10 cellular contexts compared by ENCODE assay signal in genomic region chr16:68732068-68732680, GRCh38. TPM values are rescaled to one million over a fixed set of nuclear protein-coding genes. Genes with fewer than 3 reads are reported as not detected.
DNase-seq lines count a peak whose midpoint lies in the region; ATAC-seq, FAIRE-seq and TF ChIP-seq lines count a peak whose summit lies in the region.
"Had no signal": no experiment of that assay in that cellular context is flagged by ENCODE, and none has a peak within 500 bp of the region (broad histone marks: within the 10 kb centered on the region; RNA-seq: fewer than 3 reads in every experiment).

No MANE protein-coding gene starts in this region.

- 16 to 55% methylated on average over 8 of the region's 8 CpGs for WGBS in sigmoid colon, 2 donors

- peak; percentile 84 for DNase-seq in 8988T
- DNase-seq in HS-27A (ENCODE audit: low read depth): peak; percentile 51
- DNase-seq in SJCRH30: peak; percentile 57 to 62
- peak; percentile 87 for DNase-seq in kidney
- DNase-seq in sigmoid colon: no peak
- no peak for DNase-seq in natural killer cell
- DNase-seq in stimulated activated naive B cell treated with anti-CD40 and anti-IgM and Interleukin-4, amounts not matched to agents 10 μg/mL and 1 μg/mL and 100 μg/mL, for 72 hours: no peak
- DNase-seq in mesenteric fat pad (ENCODE audit: low spot score): no peak
- DNase-seq: amygdala; stimulated activated CD4-positive, alpha-beta T cell treated with anti-CD3 and anti-CD28 coated beads, Interleukin-1b, Interleukin-23, amount 100 ng/mL, for 48 hours had no signal

- ATAC-seq in natural killer cell: no peak
- ATAC-seq in stimulated activated naive B cell treated with anti-CD40 and anti-IgM and Interleukin-4, amounts not matched to agents 10 μg/mL and 1 μg/mL and 100 μg/mL, for 72 hours (replicated peaks): no peak

- peaks cover 16 to 17% of the 10 kb centered on the region in 2 donors for H3K27me3 Mint-ChIP-seq in natural killer cell (ENCODE audit: low read depth in 2 of 2)
- peaks cover 30 to 60% of the 10 kb centered on the region in 2 donors for H3K27me3 Mint-ChIP-seq in stimulated activated naive B cell treated with anti-CD40 and anti-IgM and Interleukin-4, amounts not matched to agents 10 μg/mL and 1 μg/mL and 100 μg/mL, for 72 hours

- no peak for TF ChIP-seq EP300 in sigmoid colon (IDR thresholded peaks at IDR 0.05)

- H3K4me3 Mint-ChIP-seq in natural killer cell: no peak overlapping the region
- H3K4me3 Mint-ChIP-seq in stimulated activated naive B cell treated with anti-CD40 and anti-IgM and Interleukin-4, amounts not matched to agents 10 μg/mL and 1 μg/mL and 100 μg/mL, for 72 hours: no peak overlapping the region

- no peak for TF ChIP-seq CTCF in kidney (IDR thresholded peaks at IDR 0.05; ENCODE audit: borderline replicate concordance, extremely low read depth, insufficient read depth)
- no peak for TF ChIP-seq CTCF in sigmoid colon (IDR thresholded peaks at IDR 0.05)
- no peak for TF ChIP-seq CTCF in natural killer cell (IDR thresholded peaks at IDR 0.05)

- TF ChIP-seq POLR2A in sigmoid colon (IDR thresholded peaks at IDR 0.05): no peak

- no peaks in the 10 kb centered on the region for H3K36me3 ChIP-seq in SJCRH30
- no peaks in the 10 kb centered on the region for H3K36me3 ChIP-seq in kidney (ENCODE audit: control insufficient read depth in 1 of 2, insufficient read depth in 2 of 2, low read length in 2 of 2)
- no peaks in the 10 kb centered on the region for H3K36me3 ChIP-seq in sigmoid colon

- no peaks in the 10 kb centered on the region for H3K27me3 ChIP-seq in SJCRH30
- peaks cover 8 to 23% (median 15%) of the 10 kb centered on the region in 3 donors for H3K27me3 ChIP-seq in sigmoid colon

- H3K4me3 ChIP-seq in SJCRH30 (no peak overlapping the region), kidney (ENCODE audit: low read length in 2 of 2) (no peak overlapping the region), sigmoid colon (no peak overlapping the region)

- no peak overlapping the region for H3K9ac ChIP-seq in kidney (ENCODE audit: low read length in 2 of 2)

- H3K4me1 ChIP-seq in SJCRH30: 0 out of 2 replicates have a peak, but pooled peaks cover 4% of the 10 kb centered on the region
- H3K4me1 ChIP-seq in kidney (ENCODE audit: control insufficient read depth in 1 of 2, insufficient read depth in 1 of 2, low read depth in 1 of 2, low read length in 2 of 2): peaks cover 0 to 4% of the 10 kb centered on the region in 2 donors
- peaks cover 0 to 4% (median 4%) of the 10 kb centered on the region in 4 donors for H3K4me1 ChIP-seq in sigmoid colon

- FAIRE-seq in kidney (lab: Jason Lieb, UNC): no peak

- no peaks in the 10 kb centered on the region for H3K9me3 ChIP-seq in SJCRH30 (replicated peaks)
- no peaks in the 10 kb centered on the region for H3K9me3 ChIP-seq in kidney (ENCODE audit: control insufficient read depth in 1 of 2, low read length in 2 of 2)
- H3K9me3 ChIP-seq in sigmoid colon: peaks cover 0 to 1% (median 0%) of the 10 kb centered on the region in 4 donors

- H3K9me3 Mint-ChIP-seq in natural killer cell: no peaks in the 10 kb centered on the region
- H3K9me3 Mint-ChIP-seq in stimulated activated naive B cell treated with anti-CD40 and anti-IgM and Interleukin-4, amounts not matched to agents 10 μg/mL and 1 μg/mL and 100 μg/mL, for 72 hours: peaks cover 0 to 1% of the 10 kb centered on the region in 2 donors

- no peaks in the 10 kb centered on the region for H3K36me3 Mint-ChIP-seq in natural killer cell
- peaks cover 0 to 4% of the 10 kb centered on the region in 2 donors for H3K36me3 Mint-ChIP-seq in stimulated activated naive B cell treated with anti-CD40 and anti-IgM and Interleukin-4, amounts not matched to agents 10 μg/mL and 1 μg/mL and 100 μg/mL, for 72 hours

- intact Hi-C loops in kidney (cut with DNase I) (no loop called here), sigmoid colon (cut with DNase I) (no loop called here), natural killer cell (cut with micrococcal nuclease) (no loop called here)

- peaks cover 5 to 6% of the 10 kb centered on the region in 2 donors for H3K4me1 Mint-ChIP-seq in natural killer cell
- H3K4me1 Mint-ChIP-seq in stimulated activated naive B cell treated with anti-CD40 and anti-IgM and Interleukin-4, amounts not matched to agents 10 μg/mL and 1 μg/mL and 100 μg/mL, for 72 hours: peaks cover 3 to 7% of the 10 kb centered on the region in 2 donors

- H3K27ac ChIP-seq in SJCRH30 (no peak overlapping the region), kidney (ENCODE audit: low read depth in 2 of 2, low read length in 2 of 2) (no peak overlapping the region), sigmoid colon (no peak overlapping the region)

- H3K27ac Mint-ChIP-seq in natural killer cell: no peak overlapping the region
- H3K27ac Mint-ChIP-seq in stimulated activated naive B cell treated with anti-CD40 and anti-IgM and Interleukin-4, amounts not matched to agents 10 μg/mL and 1 μg/mL and 100 μg/mL, for 72 hours: no peak overlapping the region

RNA-seq across cellular contexts. Expression of gene CDH1, which starts 4.9 kb away (rescaled TPM):
- total RNA-seq in SJCRH30 (2014; rRNA removed; shearing (Covaris generic)): not detected in 2 replicates
- total RNA-seq in kidney (149 TPM), sigmoid colon (1 to 10 TPM in 2 of 4 donors, under 1 TPM in 1, not detected in 1; 0.14 to 1.4 (median 1.1) TPM), natural killer cell (under 1 TPM in 1 of 3 donors, not detected in 2; 0.50 TPM), mesenteric fat pad (0.55 TPM)
- polyA plus RNA-seq in kidney (ENCODE audit: insufficient read depth, low read depth, low replicate concordance) (47.0 TPM), sigmoid colon (100 to 1,000 TPM in 1 of 3 donors, 10 to 100 TPM in 2; 29.4 to 163 (median 49.0) TPM)

Comparison
In these comparisons a context has a peak if more than half of its experiments do, and no peak if none do; other contexts are left out.
1. DNase-seq: peak in 8988T (single experiment), HS-27A (single experiment), SJCRH30 (2 of 2) and kidney (single experiment); none in sigmoid colon (single experiment), natural killer cell (single experiment), stimulated activated naive B cell treated with anti-CD40 and anti-IgM and Interleukin-4, amounts not matched to agents 10 μg/mL and 1 μg/mL and 100 μg/mL, for 72 hours (single experiment) and mesenteric fat pad (single experiment).
2. RNA of gene CDH1, which starts 4.9 kb away (total RNA-seq): 149 TPM in kidney (single experiment); 0.14 to 1.4 TPM in sigmoid colon, 0.55 TPM in mesenteric fat pad (single experiment), 0.50 TPM in natural killer cell and not detected in SJCRH30; every median in the first group is over 10 times any median in the second.